15 cellular contexts compared by ENCODE assay signal in the genomic region with DNA sequence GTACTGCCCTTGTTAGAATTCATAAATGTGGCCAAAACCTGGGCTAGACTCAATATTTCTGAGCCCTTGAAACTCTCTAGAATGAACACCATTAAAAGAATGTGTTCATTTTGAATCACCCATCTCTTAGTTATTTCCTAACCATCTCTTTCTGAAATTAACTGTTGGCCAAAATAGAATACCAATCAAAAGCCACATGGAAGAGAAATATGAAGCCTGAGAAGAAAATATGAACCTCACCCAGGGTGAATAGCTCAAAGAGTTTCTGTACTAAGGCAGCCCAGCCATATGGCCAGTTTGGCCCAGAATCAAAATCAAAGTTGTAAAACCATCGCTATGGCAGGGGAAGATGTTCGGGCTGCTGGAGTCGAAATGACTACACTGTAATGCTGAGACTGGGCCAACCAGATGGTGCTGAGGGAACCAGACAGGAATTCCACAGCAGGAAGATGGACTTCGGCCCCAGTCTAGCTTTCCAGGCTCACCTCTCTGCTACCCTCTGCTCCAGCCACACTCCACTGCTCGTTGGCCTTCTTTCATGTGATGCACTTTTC.
DNase-seq lines count a peak whose midpoint lies in the region; ATAC-seq, FAIRE-seq and TF ChIP-seq lines count a peak whose summit lies in the region.
"Had no signal": no experiment of that assay in that cellular context is flagged by ENCODE, and none has a peak within 500 bp of the region (broad histone marks: within the 10 kb centered on the region; RNA-seq: fewer than 3 reads in every experiment).

No MANE protein-coding gene starts in this region.

- H3K27me3 Mint-ChIP-seq in nephron (ENCODE audit: low read depth), result no peaks in the 10 kb centered on the region
- H3K27me3 Mint-ChIP-seq: CD4-positive, alpha-beta T cell had no signal

- H3K27ac Mint-ChIP-seq in nephron, result peak overlapping the region in 2 of 3 experiments; percentile 29 to 44
- H3K27ac Mint-ChIP-seq: CD4-positive, alpha-beta T cell had no signal

- H3K36me3 ChIP-seq in BJ (ENCODE audit: control insufficient read depth, insufficient read depth, low read length), result no peaks in the 10 kb centered on the region

- H3K4me3 ChIP-seq in BJ (ENCODE audit: low read depth, low read length) (no peak overlapping the region), epithelial cell of proximal tubule (ENCODE audit: low read depth, low read length) (no peak overlapping the region)

- POLR2A ChIA-PET in BJ (lab: Charles Lee), result interaction anchor here (0.5 to 1.6 kb wide), 6 partner anchors 12 to 241 kb away, joined by 3 to 18 read pairs (median 3); no protein-coding TSS in a partner anchor

- H3K4me3 Mint-ChIP-seq in nephron, result no peak overlapping the region
- H3K4me3 Mint-ChIP-seq: CD4-positive, alpha-beta T cell; naive B cell had no signal

- no peak for TF ChIP-seq CTCF in BJ (IDR thresholded peaks at IDR 0.05; ENCODE audit: insufficient read depth, low read depth, low read length)
- TF ChIP-seq CTCF in epithelial cell of proximal tubule (conservative IDR thresholded peaks at IDR 0.05; ENCODE audit: low read depth, low read length), result no peak
- no peak for TF ChIP-seq CTCF in nephron (IDR thresholded peaks at IDR 0.05; ENCODE audit: unreplicated experiment in 3 of 3)

- peak; percentile 98 for DNase-seq in BJ (ENCODE audit: low read depth)
- peak; percentile 86 for DNase-seq in NCI-H1694 (lab: John Stamatoyannopoulos, UW)
- DNase-seq in epithelial cell of proximal tubule (ENCODE audit: low read depth), result peak; percentile 27
- DNase-seq in H54 (ENCODE audit: insufficient read length, low spot score), result no peak
- no peak for DNase-seq in NCI-H345 treated with DMSO at 0.1 percent for 48 hours (lab: John Stamatoyannopoulos, UW; ENCODE audit: unreplicated experiment)
- DNase-seq: activated CD8-positive, alpha-beta memory T cell treated with anti-CD3 and anti-CD28 coated beads, Interleukin-2, amount 50 U/mL, for 48 hours; amygdala; CD4-positive, alpha-beta T cell; KG1; naive B cell had no signal

- peaks cover 16% of the 10 kb centered on the region for H3K4me1 Mint-ChIP-seq in nephron
- H3K4me1 Mint-ChIP-seq: naive B cell had no signal

- no peaks in the 10 kb centered on the region for H3K9me3 Mint-ChIP-seq in nephron
- H3K9me3 Mint-ChIP-seq: CD4-positive, alpha-beta T cell; naive B cell had no signal

- H3K27me3 ChIP-seq in BJ (ENCODE audit: control insufficient read depth, insufficient read depth, low read length), result no peaks in the 10 kb centered on the region

- no peak for ATAC-seq in GM19397 (IDR thresholded peaks at IDR 0.05; ENCODE audit: unreplicated experiment)
- ATAC-seq in HG03469 (IDR thresholded peaks at IDR 0.05; ENCODE audit: unreplicated experiment), result no peak

- TF ChIP-seq POLR2A in H54 (IDR thresholded peaks at IDR 0.05; ENCODE audit: low read depth, low read length), result no peak

- no peak for FAIRE-seq in H54 (lab: Jason Lieb, UNC)
- FAIRE-seq: endometrium, TTC549 had no signal

- CTCF ChIA-PET in BJ (lab: Yijun Ruan, JAX), result interaction anchor here (0.6 to 3.0 kb wide), 3 partner anchors 13 to 422 kb away, joined by 3 to 7 read pairs (median 5); no protein-coding TSS in a partner anchor

- no peaks in the 10 kb centered on the region for H3K36me3 Mint-ChIP-seq in nephron (ENCODE audit: low read depth)
- H3K36me3 Mint-ChIP-seq: naive B cell had no signal

Comparison
In these comparisons a context has a peak if more than half of its experiments do, and no peak if none do; other contexts are left out.
1. DNase-seq: peak in BJ (single experiment), NCI-H1694 (single experiment) and epithelial cell of proximal tubule (single experiment); none in H54 (single experiment) and NCI-H345 treated with DMSO at 0.1 percent for 48 hours (single experiment).